1 cellular context compared by ENCODE assay signal in the genomic region with DNA sequence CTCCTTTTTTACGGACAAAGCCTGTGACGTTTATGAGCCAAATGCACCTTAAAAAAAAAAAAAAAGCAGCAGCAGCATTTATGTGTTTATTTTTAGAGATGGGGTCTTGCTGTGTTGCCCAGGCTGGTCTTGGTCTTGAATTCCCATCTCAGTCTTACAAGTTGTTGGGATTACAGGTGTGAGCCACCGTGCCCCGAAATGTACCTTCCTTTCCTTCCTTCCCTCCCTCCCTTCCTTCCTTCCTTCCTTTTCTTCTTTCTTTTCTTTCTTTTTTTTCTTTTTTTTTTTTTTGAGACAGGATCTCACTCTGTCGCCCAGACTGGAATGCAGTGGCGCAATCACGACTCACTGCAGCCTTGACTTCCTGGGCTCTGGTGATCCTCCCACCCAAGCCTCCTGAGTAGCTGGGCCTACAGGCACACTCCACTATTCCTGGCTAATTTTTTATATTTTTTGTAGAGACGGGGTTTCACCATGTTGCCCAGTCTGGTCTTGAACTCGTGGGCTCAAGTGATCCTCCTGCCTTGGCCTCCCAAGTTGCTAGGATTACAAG.
TF ChIP-seq lines count a peak whose summit lies in the region.

No MANE protein-coding gene starts in this region.

TF ChIP-seq in K562, 482 proteins besides CTCF, POLR2A, EP300 and RAD21:
- peak; percentile 62 for TF ChIP-seq ZNF121 (CRISPR knock-in tag; conservative IDR thresholded peaks at IDR 0.05)
